Comparison of ENCODE assay signal across 12 cellular contexts in genomic region chr6:146905313-146905712, GRCh38.
DNase-seq lines count a peak whose midpoint lies in the region; ATAC-seq and TF ChIP-seq lines count a peak whose summit lies in the region.
"Had no signal": no experiment of that assay in that cellular context is flagged by ENCODE, and none has a peak within 500 bp of the region (broad histone marks: within the 10 kb centered on the region; RNA-seq: fewer than 3 reads in every experiment).

No MANE protein-coding gene starts in this region.

- H3K4me1 Mint-ChIP-seq in chondrocyte (ENCODE audit: low read depth): peaks cover 22% of the 10 kb centered on the region

- no peak for TF ChIP-seq CTCF in choroid plexus epithelial cell (conservative IDR thresholded peaks at IDR 0.05; ENCODE audit: low read depth, low read length)
- no peak for TF ChIP-seq CTCF in retinal pigment epithelial cell (conservative IDR thresholded peaks at IDR 0.05; ENCODE audit: low read depth, low read length)
- TF ChIP-seq CTCF in chondrocyte (IDR thresholded peaks at IDR 0.05): no peak

- DNase-seq in G401 (ENCODE audit: low spot score) (peak; percentile 77), NCI-H2196 treated with DMSO at 0.1 percent for 48 hours (lab: John Stamatoyannopoulos, UW; ENCODE audit: unreplicated experiment) (peak; percentile 92), choroid plexus epithelial cell (ENCODE audit: low read depth) (peak; percentile 61), retinal pigment epithelial cell (ENCODE audit: low read depth) (peak; percentile 51), chondrocyte (ENCODE audit: low spot score) (no peak)
- DNase-seq in activated effector memory CD4-positive, alpha-beta T cell treated with Interleukin-2 at 50 U/mL for 16 hours: no peak
- DNase-seq: activated naive CD4-positive, alpha-beta T cell had no signal

- in situ Hi-C loops in G401 (cut with HindIII; ENCODE audit: low sequenced_read_pairs): loop anchor here (25.0 kb wide), 1 partner anchor 307 kb away; the partner anchor contains the start of gene STXBP5

- H3K27ac Mint-ChIP-seq in chondrocyte (ENCODE audit: unreplicated experiment): no peak overlapping the region
- H3K27ac Mint-ChIP-seq: IgD-negative memory B cell; stimulated activated naive CD8-positive, alpha-beta T cell treated with anti-CD3 and anti-CD28 coated beads, Interleukin-15, Interleukin-2, amounts not matched to agents 100 ng/mL and 50 ng/mL, for 24 hours; T-helper 1 cell treated with Interleukin-12 subunit alpha and Interleukin-12 subunit beta and Interleukin-4 antibody, amounts not matched to agents 30 μg/mL and 1 μg/mL, for 36 hours had no signal

- no peak overlapping the region for H3K4me3 Mint-ChIP-seq in chondrocyte (ENCODE audit: unreplicated experiment)
- H3K4me3 Mint-ChIP-seq: IgD-negative memory B cell; stimulated activated naive CD8-positive, alpha-beta T cell treated with anti-CD3 and anti-CD28 coated beads, Interleukin-15, Interleukin-2, amounts not matched to agents 100 ng/mL and 50 ng/mL, for 24 hours; T-helper 1 cell treated with Interleukin-12 subunit alpha and Interleukin-12 subunit beta and Interleukin-4 antibody, amounts not matched to agents 30 μg/mL and 1 μg/mL, for 36 hours had no signal

- H3K4me3 ChIP-seq in choroid plexus epithelial cell (ENCODE audit: low read depth, low read length): no peak overlapping the region
- no peak overlapping the region for H3K4me3 ChIP-seq in retinal pigment epithelial cell (ENCODE audit: low read length)
- H3K4me3 ChIP-seq: GM12878 had no signal

- no peaks in the 10 kb centered on the region for H3K27me3 Mint-ChIP-seq in chondrocyte (ENCODE audit: low read depth)

- H3K36me3 Mint-ChIP-seq in chondrocyte (ENCODE audit: low read depth): no peaks in the 10 kb centered on the region
- H3K36me3 Mint-ChIP-seq: IgD-negative memory B cell had no signal

- ATAC-seq in HG03565 (IDR thresholded peaks at IDR 0.05; ENCODE audit: unreplicated experiment): no peak
- ATAC-seq: GM12878 had no signal

- peaks cover 7% of the 10 kb centered on the region for H3K9me3 Mint-ChIP-seq in chondrocyte (ENCODE audit: low read depth)
- H3K9me3 Mint-ChIP-seq: IgD-negative memory B cell; stimulated activated naive CD8-positive, alpha-beta T cell treated with anti-CD3 and anti-CD28 coated beads, Interleukin-15, Interleukin-2, amounts not matched to agents 100 ng/mL and 50 ng/mL, for 24 hours; T-helper 1 cell treated with Interleukin-12 subunit alpha and Interleukin-12 subunit beta and Interleukin-4 antibody, amounts not matched to agents 30 μg/mL and 1 μg/mL, for 36 hours had no signal

Comparison
In these comparisons a context has a peak if more than half of its experiments do, and no peak if none do; other contexts are left out.
1. DNase-seq: peak in G401 (single experiment), NCI-H2196 treated with DMSO at 0.1 percent for 48 hours (single experiment), choroid plexus epithelial cell (single experiment) and retinal pigment epithelial cell (single experiment); none in activated effector memory CD4-positive, alpha-beta T cell treated with Interleukin-2 at 50 U/mL for 16 hours (single experiment) and chondrocyte (single experiment).